23 cellular contexts compared by ENCODE assay signal in genomic region chr4:46852839-46853238, GRCh38. TPM values are rescaled to one million over a fixed set of nuclear protein-coding genes. Genes with fewer than 3 reads are reported as not detected.
"Had no signal": no experiment of that assay in that cellular context is flagged by ENCODE, and none has a peak within 500 bp of the region (broad histone marks: within the 10 kb centered on the region; RNA-seq: fewer than 3 reads in every experiment).

No MANE protein-coding gene starts in this region.

- H3K27ac ChIP-seq: KMS-11 had no signal

- DNase-seq: activated B cell treated with CpG ODN at 0.5 μM for 24 hours; activated CD4-positive, alpha-beta T cell treated with anti-CD3 and anti-CD28 coated beads for 1 hour; activated CD4-positive, alpha-beta T cell treated with anti-CD3 and anti-CD28 coated beads, Interleukin-2, amount 10 ng/mL, durations not matched to agents 24 days and 14 days; activated CD4-positive, alpha-beta T cell treated with anti-CD3 and anti-CD28 coated beads, Interleukin-2, amount 50 U/mL, for 48 hours; activated effector memory CD4-positive, alpha-beta T cell treated with anti-CD3 and anti-CD28 coated beads, Interleukin-2, amount 50 U/mL, for 16 hours; activated naive CD4-positive, alpha-beta T cell treated with Interleukin-2 at 50 U/mL for 16 hours; activated naive CD8-positive, alpha-beta T cell treated with anti-CD3 and anti-CD28 coated beads, Interleukin-2, amount 50 U/mL, for 24 hours; activated T-cell treated with anti-CD3 and anti-CD28 coated beads, Interleukin-2, amount 50 U/mL, for 4 hours; amygdala; MM.1S; NCI-H1105; NCI-H1436; NCI-H1694 treated with DMSO at 0.1 percent for 48 hours; NCI-H2029 treated with DMSO at 0.1 percent for 48 hours; NCI-H510A treated with DMSO at 0.1 percent for 48 hours; PC-3; SHP77; T-helper 1 cell had no signal

- FAIRE-seq: astrocyte, RCC 7860 had no signal

- H3K9ac ChIP-seq: KMS-11 had no signal

- ATAC-seq: activated naive CD4-positive, alpha-beta T cell treated with anti-CD3 and anti-CD28 coated beads, Interleukin-2, amount 50 U/mL, for 72 hours; activated naive CD8-positive, alpha-beta T cell treated with anti-CD3 and anti-CD28 coated beads, Interleukin-2, amount 50 U/mL, for 24 hours; activated T-cell treated with anti-CD3 and anti-CD28 coated beads, Interleukin-2, amount 50 U/mL, for 4 hours; PC-3 had no signal

- H3K4me2 ChIP-seq: KMS-11 had no signal

RNA-seq across cellular contexts. Expression of gene COX7B2, which starts 56.2 kb away (rescaled TPM):
- total RNA-seq: activated B cell treated with CpG ODN at 0.5 μM for 24 hours; activated CD4-positive, alpha-beta T cell treated with anti-CD3 and anti-CD28 coated beads, Interleukin-2, amount 10 ng/mL, durations not matched to agents 24 days and 14 days; activated naive CD4-positive, alpha-beta T cell treated with anti-CD3 and anti-CD28 coated beads, Interleukin-2, amount 50 U/mL, for 72 hours; activated T-cell treated with anti-CD3 and anti-CD28 coated beads, Interleukin-2, amount 50 U/mL, for 4 hours; astrocyte; T-helper 2 cell treated with Interferon-gamma antibody and Interleukin-4, amounts not matched to agents 100 ng/mL and 5 ng/mL, for 36 hours had no signal
